15 cellular contexts compared by ENCODE assay signal in genomic region chr11:1756024-1756561, GRCh38. TPM values are rescaled to one million over a fixed set of nuclear protein-coding genes. Genes with fewer than 3 reads are reported as not detected.
DNase-seq lines count a peak whose midpoint lies in the region; ATAC-seq and TF ChIP-seq lines count a peak whose summit lies in the region.
"Had no signal": no experiment of that assay in that cellular context is flagged by ENCODE, and none has a peak within 500 bp of the region (broad histone marks: within the 10 kb centered on the region; RNA-seq: fewer than 3 reads in every experiment).

No MANE protein-coding gene starts in this region.

- peaks cover 55% of the 10 kb centered on the region for H3K4me1 Mint-ChIP-seq in activated CD8-positive, alpha-beta memory T cell treated with anti-CD3 and anti-CD28 coated beads, Interleukin-2, amount 10 ng/mL, durations not matched to agents 7 days and 5 days
- H3K4me1 Mint-ChIP-seq in activated naive CD8-positive, alpha-beta T cell (ENCODE audit: low read depth) = peaks cover 59% of the 10 kb centered on the region

- peaks cover 22 to 87% of the 10 kb centered on the region in 2 donors for H3K4me1 ChIP-seq in left lung

- peak overlapping the region in 1 of 2 donors; percentile 88 for H3K27ac ChIP-seq in left lung
- peak overlapping the region; percentile 35 for H3K27ac ChIP-seq in substantia nigra (ENCODE audit: low read depth, low read length, poor library complexity, severe bottlenecking)
- H3K27ac ChIP-seq: transverse colon had no signal

- peaks cover 17% of the 10 kb centered on the region for H3K36me3 Mint-ChIP-seq in activated CD8-positive, alpha-beta memory T cell treated with anti-CD3 and anti-CD28 coated beads, Interleukin-2, amount 10 ng/mL, durations not matched to agents 7 days and 5 days
- H3K36me3 Mint-ChIP-seq in activated naive CD8-positive, alpha-beta T cell = no peaks in the 10 kb centered on the region

- intact Hi-C loops in left lung (cut with DNase I) = no loop called here

- H3K36me3 ChIP-seq in left lung = peaks cover 0 to 100% of the 10 kb centered on the region in 2 donors

- H3K9me3 ChIP-seq in left lung = no peaks in the 10 kb centered on the region
- H3K9me3 ChIP-seq: transverse colon had no signal

- no peaks in the 10 kb centered on the region for H3K9me3 Mint-ChIP-seq in activated CD8-positive, alpha-beta memory T cell treated with anti-CD3 and anti-CD28 coated beads, Interleukin-2, amount 10 ng/mL, durations not matched to agents 7 days and 5 days (ENCODE audit: low read depth)
- H3K9me3 Mint-ChIP-seq in activated naive CD8-positive, alpha-beta T cell (ENCODE audit: low read depth) = no peaks in the 10 kb centered on the region
- H3K9me3 Mint-ChIP-seq: activated T-cell treated with anti-CD3 and anti-CD28 coated beads, Interleukin-2, amount 50 U/mL, for 4 hours had no signal

- DNase-seq in activated CD8-positive, alpha-beta memory T cell treated with anti-CD3 and anti-CD28 coated beads, Interleukin-2, amount 10 ng/mL, durations not matched to agents 7 days and 5 days = no peak
- DNase-seq in activated CD8-positive, alpha-beta memory T cell treated with anti-CD3 and anti-CD28 coated beads, Interleukin-2, amount 50 U/mL, for 4 hours = no peak
- DNase-seq in left lung (peak; percentile 44 to 63), substantia nigra (lab: John Stamatoyannopoulos, UW) (no peak), NCI-H446 treated with DMSO at 0.1 percent for 48 hours (lab: John Stamatoyannopoulos, UW) (no peak), cerebellar nuclear complex (lab: John Stamatoyannopoulos, UW) (no peak), NCI-H2081 (lab: John Stamatoyannopoulos, UW) (no peak)
- DNase-seq: activated T-cell treated with anti-CD3 and anti-CD28 coated beads, Interleukin-2, amount 50 U/mL, for 4 hours; islet precursor cell; Kasumi-1; NCI-H2081 treated with DMSO at 0.1 percent for 48 hours; SIG-M5; transverse colon had no signal

- CTCF ChIA-PET in activated CD8-positive, alpha-beta memory T cell treated with anti-CD3 and anti-CD28 coated beads, Interleukin-2, amount 10 ng/mL, durations not matched to agents 7 days and 5 days (lab: Charles Lee) = interaction anchor here (0.8 to 1.2 kb wide), 4 partner anchors 13 to 245 kb away, joined by 3 to 5 read pairs (median 4); no protein-coding TSS in a partner anchor

- no peak for TF ChIP-seq CTCF in left lung (IDR thresholded peaks at IDR 0.05)

- no peak overlapping the region for H3K4me3 Mint-ChIP-seq in activated CD8-positive, alpha-beta memory T cell treated with anti-CD3 and anti-CD28 coated beads, Interleukin-2, amount 10 ng/mL, durations not matched to agents 7 days and 5 days
- H3K4me3 Mint-ChIP-seq in activated naive CD8-positive, alpha-beta T cell = peak overlapping the region; percentile 54

- peak overlapping the region; percentile 64 for H3K27ac Mint-ChIP-seq in activated CD8-positive, alpha-beta memory T cell treated with anti-CD3 and anti-CD28 coated beads, Interleukin-2, amount 10 ng/mL, durations not matched to agents 7 days and 5 days
- no peak overlapping the region for H3K27ac Mint-ChIP-seq in activated naive CD8-positive, alpha-beta T cell

- peaks cover 0 to 2% of the 10 kb centered on the region in 2 donors for H3K27me3 ChIP-seq in left lung
- H3K27me3 ChIP-seq: transverse colon had no signal

- H3K27me3 Mint-ChIP-seq in activated CD8-positive, alpha-beta memory T cell treated with anti-CD3 and anti-CD28 coated beads, Interleukin-2, amount 10 ng/mL, durations not matched to agents 7 days and 5 days = no peaks in the 10 kb centered on the region
- no peaks in the 10 kb centered on the region for H3K27me3 Mint-ChIP-seq in activated naive CD8-positive, alpha-beta T cell

- H3K4me3 ChIP-seq in left lung = peak overlapping the region in 1 of 2 donors; percentile 78
- H3K4me3 ChIP-seq: transverse colon had no signal

- no peak for ATAC-seq in activated CD8-positive, alpha-beta memory T cell treated with anti-CD3 and anti-CD28 coated beads, Interleukin-2, amount 10 ng/mL, durations not matched to agents 7 days and 5 days
- ATAC-seq in left lung = peak; percentile 8
- ATAC-seq: activated T-cell treated with anti-CD3 and anti-CD28 coated beads, Interleukin-2, amount 50 U/mL, for 4 hours had no signal

RNA-seq across cellular contexts. Expression of gene IFITM10, which starts 5.7 kb away (rescaled TPM):
- total RNA-seq in activated CD8-positive, alpha-beta memory T cell treated with anti-CD3 and anti-CD28 coated beads, Interleukin-2, amount 10 ng/mL, durations not matched to agents 7 days and 5 days = 1 to 10 TPM in 1 of 2 experiments, under 1 TPM in 1; 0.96 to 1.3 TPM
- total RNA-seq in left lung = 10 to 100 TPM in 1 of 2 donors, 1 to 10 TPM in 1; 3.4 to 16.5 TPM

RNA-seq across cellular contexts. Expression of gene CTSD, which starts 7.6 kb away (rescaled TPM):
- 100 to 1,000 TPM; 133 to 165 TPM for total RNA-seq in activated CD8-positive, alpha-beta memory T cell treated with anti-CD3 and anti-CD28 coated beads, Interleukin-2, amount 10 ng/mL, durations not matched to agents 7 days and 5 days
- 1,000 to 10,000 TPM; 1,902 to 2,455 TPM for total RNA-seq in left lung

RNA-seq across cellular contexts. Expression of gene KRTAP5-6, which starts 59.1 kb away (rescaled TPM):
- not detected for total RNA-seq in activated CD8-positive, alpha-beta memory T cell treated with anti-CD3 and anti-CD28 coated beads, Interleukin-2, amount 10 ng/mL, durations not matched to agents 7 days and 5 days
- total RNA-seq in left lung = not detected
- total RNA-seq: activated T-cell treated with anti-CD3 and anti-CD28 coated beads, Interleukin-2, amount 50 U/mL, for 4 hours; frontal cortex; transverse colon had no signal

Comparison
In these comparisons a context has a peak if more than half of its experiments do, and no peak if none do; other contexts are left out.
1. DNase-seq: peak in left lung (2 of 2); none in activated CD8-positive, alpha-beta memory T cell treated with anti-CD3 and anti-CD28 coated beads, Interleukin-2, amount 10 ng/mL, durations not matched to agents 7 days and 5 days (single experiment), activated CD8-positive, alpha-beta memory T cell treated with anti-CD3 and anti-CD28 coated beads, Interleukin-2, amount 50 U/mL, for 4 hours (single experiment), substantia nigra (0 of 49), NCI-H446 treated with DMSO at 0.1 percent for 48 hours (single experiment), cerebellar nuclear complex (0 of 2) and NCI-H2081 (0 of 2).
2. RNA of gene CTSD, which starts 7.6 kb away (total RNA-seq): 1,902 to 2,455 TPM in left lung; 133 to 165 TPM in activated CD8-positive, alpha-beta memory T cell treated with anti-CD3 and anti-CD28 coated beads, Interleukin-2, amount 10 ng/mL, durations not matched to agents 7 days and 5 days; every median in the first group is over 10 times any median in the second.